Comparison of ENCODE assay signal across 8 cellular contexts in the genomic region with DNA sequence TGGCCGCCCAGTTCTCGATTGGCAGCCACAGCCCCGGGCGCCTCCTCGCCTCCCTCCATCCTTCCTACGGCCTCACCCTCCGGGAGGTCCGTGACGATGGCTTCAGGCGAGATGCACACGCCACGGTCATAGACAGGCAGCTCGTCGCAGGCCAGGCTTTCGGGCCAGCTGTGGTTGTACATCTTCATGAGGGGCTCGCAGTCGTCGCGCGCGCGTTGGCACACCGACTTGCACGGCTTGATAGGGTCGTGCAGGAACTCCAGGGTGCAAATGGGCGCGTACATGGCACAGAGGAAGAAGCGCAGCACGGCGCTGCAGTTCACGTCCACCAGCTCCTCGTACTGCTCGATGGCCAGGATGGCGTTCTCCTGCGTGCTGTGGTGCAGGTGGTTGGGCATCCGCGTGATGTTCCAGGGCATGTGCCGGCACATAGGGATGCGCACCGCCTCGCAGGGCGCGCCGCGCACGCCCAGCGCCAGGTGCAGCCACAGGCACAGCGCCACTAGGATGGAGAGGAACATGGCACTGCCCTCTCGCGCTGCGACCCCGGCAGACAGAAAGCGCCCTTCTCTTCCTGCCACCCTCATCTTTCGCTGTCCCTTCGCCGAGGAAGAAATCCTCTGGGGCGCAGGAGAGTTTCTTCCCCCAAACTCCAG. TPM values are rescaled to one million over a fixed set of nuclear protein-coding genes. Genes with fewer than 3 reads are reported as not detected.
DNase-seq lines count a peak whose midpoint lies in the region; ATAC-seq and TF ChIP-seq lines count a peak whose summit lies in the region.

No MANE protein-coding gene starts in this region.

- peaks cover 19% of the 10 kb centered on the region for H3K4me1 Mint-ChIP-seq in activated CD8-positive, alpha-beta memory T cell treated with anti-CD3 and anti-CD28 coated beads, Interleukin-2, amount 10 ng/mL, durations not matched to agents 7 days and 5 days

- TF ChIP-seq POLR2A in thyroid gland (IDR thresholded peaks at IDR 0.05): no peak

- H3K27ac ChIP-seq in thyroid gland: peak overlapping the region in 2 of 3 donors; percentile 65 to 72

- H3K27me3 Mint-ChIP-seq in activated CD8-positive, alpha-beta memory T cell treated with anti-CD3 and anti-CD28 coated beads, Interleukin-2, amount 10 ng/mL, durations not matched to agents 7 days and 5 days: peaks cover 79% of the 10 kb centered on the region

- peak overlapping the region; percentile 35 for H3K4me3 Mint-ChIP-seq in activated CD8-positive, alpha-beta memory T cell treated with anti-CD3 and anti-CD28 coated beads, Interleukin-2, amount 10 ng/mL, durations not matched to agents 7 days and 5 days

- H3K4me1 ChIP-seq in adipocyte (ENCODE audit: control insufficient read depth, insufficient read depth, low read length) (peaks cover 31% of the 10 kb centered on the region), thyroid gland (peaks cover 12 to 24% of the 10 kb centered on the region in 2 donors)

- no peak for DNase-seq in activated CD8-positive, alpha-beta memory T cell treated with anti-CD3 and anti-CD28 coated beads, Interleukin-2, amount 10 ng/mL, durations not matched to agents 7 days and 5 days
- no peak for DNase-seq in activated CD8-positive, alpha-beta memory T cell treated with anti-CD3 and anti-CD28 coated beads, Interleukin-2, amount 50 U/mL, for 4 hours
- DNase-seq in adipocyte (ENCODE audit: low read depth): no peak
- peak in 1 of 2 donors; percentile 8 for DNase-seq in left colon
- peak; percentile 19 to 47 for DNase-seq in thyroid gland
- no peak for DNase-seq in SIG-M5 treated with dmso at 0.1 percent for 504 hours (lab: John Stamatoyannopoulos, UW; ENCODE audit: unreplicated experiment)
- no peak for DNase-seq in A172 (ENCODE audit: low spot score)
- no peak for DNase-seq in NCI-H1694 (lab: John Stamatoyannopoulos, UW)

- CTCF ChIA-PET in activated CD8-positive, alpha-beta memory T cell treated with anti-CD3 and anti-CD28 coated beads, Interleukin-2, amount 10 ng/mL, durations not matched to agents 7 days and 5 days (lab: Charles Lee): interaction anchor here (0.8 to 2.0 kb wide), 8 partner anchors 10 to 468 kb away, joined by 3 to 10 read pairs (median 3); no protein-coding TSS in a partner anchor

- intact Hi-C loops in left colon (cut with DNase I, micrococcal nuclease) (no loop called here), thyroid gland (cut with DNase I) (loop anchor here (10.0 kb wide), 1 partner anchor 189 kb away; no protein-coding TSS in a partner anchor)

- WGBS in thyroid gland, 2 donors: 4 to 10% methylated on average over 28 to 32 of the region's 57 CpGs

- no peaks in the 10 kb centered on the region for H3K9me3 Mint-ChIP-seq in activated CD8-positive, alpha-beta memory T cell treated with anti-CD3 and anti-CD28 coated beads, Interleukin-2, amount 10 ng/mL, durations not matched to agents 7 days and 5 days (ENCODE audit: low read depth)

- H3K9ac ChIP-seq in adipocyte (ENCODE audit: low read length): peak overlapping the region; percentile 83

- ATAC-seq in activated CD8-positive, alpha-beta memory T cell treated with anti-CD3 and anti-CD28 coated beads, Interleukin-2, amount 10 ng/mL, durations not matched to agents 7 days and 5 days: no peak
- peak; percentile 15 for ATAC-seq in left colon

- peaks cover 6% of the 10 kb centered on the region for H3K36me3 ChIP-seq in adipocyte (ENCODE audit: control insufficient read depth, insufficient read depth, low read length, severe bottlenecking)
- no peaks in the 10 kb centered on the region for H3K36me3 ChIP-seq in thyroid gland

- H3K4me3 ChIP-seq in adipocyte (ENCODE audit: low read length): peak overlapping the region; percentile 84
- H3K4me3 ChIP-seq in thyroid gland (replicated peaks in 1 of 3): peak overlapping the region in 2 of 3 donors; percentile 28 to 56

- H3K9me3 ChIP-seq in adipocyte (ENCODE audit: control insufficient read depth, low read length) (no peaks in the 10 kb centered on the region), thyroid gland (no peaks in the 10 kb centered on the region)

- H3K27me3 ChIP-seq in adipocyte (replicated peaks; ENCODE audit: control insufficient read depth, insufficient read depth, low read length) (no peaks in the 10 kb centered on the region), thyroid gland (no peaks in the 10 kb centered on the region)

- H3K27ac Mint-ChIP-seq in activated CD8-positive, alpha-beta memory T cell treated with anti-CD3 and anti-CD28 coated beads, Interleukin-2, amount 10 ng/mL, durations not matched to agents 7 days and 5 days: no peak overlapping the region

- H3K36me3 Mint-ChIP-seq in activated CD8-positive, alpha-beta memory T cell treated with anti-CD3 and anti-CD28 coated beads, Interleukin-2, amount 10 ng/mL, durations not matched to agents 7 days and 5 days: no peaks in the 10 kb centered on the region

- peak in 1 of 6 experiments; percentile 10 for TF ChIP-seq CTCF in thyroid gland (IDR thresholded peaks at IDR 0.05)

RNA-seq across cellular contexts. Expression of a gene that starts 0.5 kb away (rescaled TPM):
- not detected for total RNA-seq in activated CD8-positive, alpha-beta memory T cell treated with anti-CD3 and anti-CD28 coated beads, Interleukin-2, amount 10 ng/mL, durations not matched to agents 7 days and 5 days
- total RNA-seq in left colon (under 1 TPM; 0.39 to 0.43 TPM), thyroid gland (10 to 100 TPM in 2 of 4 donors, 1 to 10 TPM in 2; 1.8 to 21.8 (median 9.7) TPM)
- 0.84 TPM in 1 of 2 replicates, not detected in the other for total RNA-seq in A172 (2014; rRNA removed; shearing (Covaris generic))

RNA-seq across cellular contexts. Expression of a gene that starts 4.3 kb away (rescaled TPM):
- total RNA-seq in activated CD8-positive, alpha-beta memory T cell treated with anti-CD3 and anti-CD28 coated beads, Interleukin-2, amount 10 ng/mL, durations not matched to agents 7 days and 5 days: 1 to 10 TPM in 1 of 2 experiments, under 1 TPM in 1; 0.93 to 1.1 TPM
- total RNA-seq in left colon (10 to 100 TPM; 10.5 to 19.7 TPM), thyroid gland (100 to 1,000 TPM in 1 of 4 donors, 10 to 100 TPM in 3; 66.9 to 105 (median 77.3) TPM)
- total RNA-seq in A172 (2014; rRNA removed; shearing (Covaris generic)): 51.9 and 64.0 TPM in 2 replicates

Comparison
In these comparisons a context has a peak if more than half of its experiments do, and no peak if none do; other contexts are left out.
1. DNase-seq: peak in thyroid gland (2 of 2); none in activated CD8-positive, alpha-beta memory T cell treated with anti-CD3 and anti-CD28 coated beads, Interleukin-2, amount 10 ng/mL, durations not matched to agents 7 days and 5 days (single experiment), activated CD8-positive, alpha-beta memory T cell treated with anti-CD3 and anti-CD28 coated beads, Interleukin-2, amount 50 U/mL, for 4 hours (single experiment), adipocyte (single experiment), SIG-M5 treated with dmso at 0.1 percent for 504 hours (single experiment), A172 (single experiment) and NCI-H1694 (single experiment).
2. RNA of a gene that starts 4.3 kb away (total RNA-seq): 66.9 to 105 TPM in thyroid gland, 51.9 to 64.0 TPM in A172 and 10.5 to 19.7 TPM in left colon; 0.93 to 1.1 TPM in activated CD8-positive, alpha-beta memory T cell treated with anti-CD3 and anti-CD28 coated beads, Interleukin-2, amount 10 ng/mL, durations not matched to agents 7 days and 5 days; every median in the first group is over 4 times any median in the second.